Comparison of ENCODE assay signal across 8 cellular contexts in genomic region chr9:6054280-6055099, GRCh38. TPM values are rescaled to one million over a fixed set of nuclear protein-coding genes. Genes with fewer than 3 reads are reported as not detected.
DNase-seq lines count a peak whose midpoint lies in the region; ATAC-seq, FAIRE-seq and TF ChIP-seq lines count a peak whose summit lies in the region.

No MANE protein-coding gene starts in this region.

- WGBS in esophagus muscularis mucosa, result 7% methylated on average over 3 of the region's 3 CpGs
- 10 to 25% methylated on average over 3 of the region's 3 CpGs for WGBS in testis, 2 donors

- intact Hi-C loops in esophagus muscularis mucosa (cut with DNase I), result loop anchor here (2.0 to 5.0 kb wide), 2 partner anchors 170 to 253 kb away; no protein-coding TSS in a partner anchor
- intact Hi-C loops in testis (cut with DNase I; ENCODE audit: low total_unique reads), result loop anchor here (10.0 kb wide), 1 partner anchor 170 kb away; no protein-coding TSS in a partner anchor

- peak; percentile 77 for FAIRE-seq in G401.6 (lab: Jason Lieb, UNC)

- TF ChIP-seq CTCF in esophagus muscularis mucosa (IDR thresholded peaks at IDR 0.05), result peak; percentile 62 to 81 (median 67)
- TF ChIP-seq CTCF in testis (IDR thresholded peaks at IDR 0.05), result peak; percentile 52 to 64 (median 63)

- ATAC-seq in natural killer cell treated with Interleukin-12 subunit alpha and Interleukin-12 subunit beta and Interleukin-15 and Interleukin-18, amount 100 ng/mL, for 72 hours, result peak; percentile 68 to 79
- no peak for ATAC-seq in HG02884 (IDR thresholded peaks at IDR 0.05; ENCODE audit: unreplicated experiment)

- TF ChIP-seq POLR2A in esophagus muscularis mucosa (IDR thresholded peaks at IDR 0.05; ENCODE audit: low read depth) (no peak), testis (IDR thresholded peaks at IDR 0.05) (no peak)

- H3K27ac Mint-ChIP-seq in natural killer cell treated with Interleukin-12 subunit alpha and Interleukin-12 subunit beta and Interleukin-15 and Interleukin-18, amount 100 ng/mL, for 72 hours, result peak overlapping the region in 1 of 2 donors; percentile 19

- TF ChIP-seq EP300 in esophagus muscularis mucosa (IDR thresholded peaks at IDR 0.05), result no peak

- H3K4me1 ChIP-seq in esophagus muscularis mucosa, result no peaks in the 10 kb centered on the region
- H3K4me1 ChIP-seq in testis, result no peaks in the 10 kb centered on the region

- H3K27ac ChIP-seq in esophagus muscularis mucosa (replicated peaks in 1 of 4) (no peak overlapping the region), testis (no peak overlapping the region)

- no peaks in the 10 kb centered on the region for H3K9me3 Mint-ChIP-seq in natural killer cell treated with Interleukin-12 subunit alpha and Interleukin-12 subunit beta and Interleukin-15 and Interleukin-18, amount 100 ng/mL, for 72 hours

- H3K27me3 ChIP-seq in esophagus muscularis mucosa, result no peaks in the 10 kb centered on the region
- H3K27me3 ChIP-seq in testis, result no peaks in the 10 kb centered on the region

- peaks cover 5 to 6% of the 10 kb centered on the region in 2 donors for H3K27me3 Mint-ChIP-seq in natural killer cell treated with Interleukin-12 subunit alpha and Interleukin-12 subunit beta and Interleukin-15 and Interleukin-18, amount 100 ng/mL, for 72 hours

- H3K36me3 ChIP-seq in esophagus muscularis mucosa (no peaks in the 10 kb centered on the region), testis (ENCODE audit: low read depth, missing control alignments) (no peaks in the 10 kb centered on the region)

- H3K36me3 Mint-ChIP-seq in natural killer cell treated with Interleukin-12 subunit alpha and Interleukin-12 subunit beta and Interleukin-15 and Interleukin-18, amount 100 ng/mL, for 72 hours, result no peaks in the 10 kb centered on the region

- H3K9me3 ChIP-seq in esophagus muscularis mucosa (no peaks in the 10 kb centered on the region), testis (no peaks in the 10 kb centered on the region)

- H3K4me3 ChIP-seq in esophagus muscularis mucosa (no peak overlapping the region), testis (no peak overlapping the region)

- peaks cover 10 to 15% of the 10 kb centered on the region in 2 donors for H3K4me1 Mint-ChIP-seq in natural killer cell treated with Interleukin-12 subunit alpha and Interleukin-12 subunit beta and Interleukin-15 and Interleukin-18, amount 100 ng/mL, for 72 hours (ENCODE audit: low read depth in 2 of 2)

- DNase-seq in HK-2 (ENCODE audit: unreplicated experiment) (peak; percentile 52), NOMO-1 treated with DMSO at 0.1 percent for 48 hours (lab: John Stamatoyannopoulos, UW; ENCODE audit: unreplicated experiment) (peak; percentile 1), esophagus muscularis mucosa (ENCODE audit: extremely low spot score) (no peak), testis (peak; percentile 87)
- peak; percentile 68 for DNase-seq in activated CD8-positive, alpha-beta memory T cell treated with anti-CD3 and anti-CD28 coated beads, Interleukin-2, amount 50 U/mL, for 48 hours
- DNase-seq in natural killer cell treated with Interleukin-12 subunit alpha and Interleukin-12 subunit beta and Interleukin-15 and Interleukin-18, amount 100 ng/mL, for 72 hours (ENCODE audit: low spot score), result peak; percentile 68

- H3K4me3 Mint-ChIP-seq in natural killer cell treated with Interleukin-12 subunit alpha and Interleukin-12 subunit beta and Interleukin-15 and Interleukin-18, amount 100 ng/mL, for 72 hours, result no peak overlapping the region

RNA-seq across cellular contexts. Expression of gene RANBP6, which starts 39.1 kb away (rescaled TPM):
- total RNA-seq in esophagus muscularis mucosa (10 to 100 TPM in 3 of 4 donors, 1 to 10 TPM in 1; 10.0 to 13.9 (median 12.1) TPM), testis (10 to 100 TPM; 13.8 to 16.0 TPM)
- 10 to 100 TPM; 19.3 to 21.6 TPM for total RNA-seq in natural killer cell treated with Interleukin-12 subunit alpha and Interleukin-12 subunit beta and Interleukin-15 and Interleukin-18, amount 100 ng/mL, for 72 hours
- 6.9 TPM for polyA plus RNA-seq in testis (ENCODE audit: insufficient read depth, low read depth, low replicate concordance)
